Comparison of ENCODE assay signal across 9 cellular contexts in genomic region chr6:31354248-31354647, GRCh38. TPM values are rescaled to one million over a fixed set of nuclear protein-coding genes. Genes with fewer than 3 reads are reported as not detected.
DNase-seq lines count a peak whose midpoint lies in the region; ATAC-seq and TF ChIP-seq lines count a peak whose summit lies in the region.
"Had no signal": no experiment of that assay in that cellular context is flagged by ENCODE, and none has a peak within 500 bp of the region (broad histone marks: within the 10 kb centered on the region; RNA-seq: fewer than 3 reads in every experiment).

No MANE protein-coding gene starts in this region.

- peaks cover 53% of the 10 kb centered on the region for H3K4me1 ChIP-seq in CD4-positive, CD25-positive, alpha-beta regulatory T cell (ENCODE audit: control insufficient read depth, insufficient read depth, low read length, poor library complexity, severe bottlenecking)
- peaks cover 32 to 38% of the 10 kb centered on the region in 2 donors for H3K4me1 ChIP-seq in naive thymus-derived CD4-positive, alpha-beta T cell (ENCODE audit: control insufficient read depth in 2 of 2, insufficient read depth in 2 of 2, low read length in 2 of 2)

- H3K9me3 Mint-ChIP-seq in CD4-positive, CD25-positive, alpha-beta regulatory T cell = peaks cover 0 to 5% (median 0%) of the 10 kb centered on the region in 7 donors
- H3K9me3 Mint-ChIP-seq in activated naive CD4-positive, alpha-beta T cell treated with anti-CD3 and anti-CD28 coated beads, Interleukin-2, amount 50 U/mL, for 24 hours = no peaks in the 10 kb centered on the region
- H3K9me3 Mint-ChIP-seq in naive thymus-derived CD4-positive, alpha-beta T cell = peaks cover 0 to 11% (median 0%) of the 10 kb centered on the region in 11 donors
- no peaks in the 10 kb centered on the region for H3K9me3 Mint-ChIP-seq in Calu3 (ENCODE audit: low read depth, unreplicated experiment)

- intact Hi-C loops in naive thymus-derived CD4-positive, alpha-beta T cell (cut with micrococcal nuclease) = loop anchor here in 1 of 2 donors (10.0 kb wide), 1 partner anchor 1469 kb away; no protein-coding TSS in a partner anchor
- intact Hi-C loops in Calu3 (cut with micrococcal nuclease; ENCODE audit: unreplicated experiment) = no loop called here

- peaks cover 36% of the 10 kb centered on the region for H3K36me3 Mint-ChIP-seq in CD4-positive, CD25-positive, alpha-beta regulatory T cell
- H3K36me3 Mint-ChIP-seq in activated naive CD4-positive, alpha-beta T cell treated with anti-CD3 and anti-CD28 coated beads, Interleukin-2, amount 50 U/mL, for 24 hours = peaks cover 24% of the 10 kb centered on the region
- H3K36me3 Mint-ChIP-seq in naive thymus-derived CD4-positive, alpha-beta T cell = peaks cover 0 to 50% (median 41%) of the 10 kb centered on the region in 5 donors
- peaks cover 37% of the 10 kb centered on the region for H3K36me3 Mint-ChIP-seq in Calu3 (ENCODE audit: insufficient read depth, unreplicated experiment)

- ATAC-seq in CD4-positive, CD25-positive, alpha-beta regulatory T cell (ENCODE audit: low read depth in 2 of 2) = no peak
- no peak for ATAC-seq in naive thymus-derived CD4-positive, alpha-beta T cell
- no peak for ATAC-seq in HG03354 (IDR thresholded peaks at IDR 0.05; ENCODE audit: poor library complexity, severe bottlenecking, unreplicated experiment)

- H3K4me3 Mint-ChIP-seq in CD4-positive, CD25-positive, alpha-beta regulatory T cell = peak overlapping the region; percentile 95 to 100 (median 98)
- H3K4me3 Mint-ChIP-seq in activated naive CD4-positive, alpha-beta T cell treated with anti-CD3 and anti-CD28 coated beads, Interleukin-2, amount 50 U/mL, for 24 hours = peak overlapping the region; percentile 97
- H3K4me3 Mint-ChIP-seq in naive thymus-derived CD4-positive, alpha-beta T cell = peak overlapping the region; percentile 80 to 100 (median 98)
- no peak overlapping the region for H3K4me3 Mint-ChIP-seq in Calu3 (ENCODE audit: low read depth, unreplicated experiment)

- peak overlapping the region; percentile 94 to 100 (median 97) for H3K27ac Mint-ChIP-seq in CD4-positive, CD25-positive, alpha-beta regulatory T cell
- H3K27ac Mint-ChIP-seq in activated naive CD4-positive, alpha-beta T cell treated with anti-CD3 and anti-CD28 coated beads, Interleukin-2, amount 50 U/mL, for 24 hours = peak overlapping the region; percentile 87
- H3K27ac Mint-ChIP-seq in naive thymus-derived CD4-positive, alpha-beta T cell = peak overlapping the region; percentile 66 to 100 (median 91)
- no peak overlapping the region for H3K27ac Mint-ChIP-seq in Calu3 (ENCODE audit: unreplicated experiment)

- CTCF ChIA-PET in naive thymus-derived CD4-positive, alpha-beta T cell (lab: Charles Lee) = interaction anchor here (0.6 kb wide), 1 partner anchor 12 kb away, joined by 3 read pairs; no protein-coding TSS in a partner anchor
- CTCF ChIA-PET in Calu3 (lab: Charles Lee) = interaction anchor here (0.7 kb wide), 1 partner anchor 86 kb away, joined by 3 read pairs; no protein-coding TSS in a partner anchor

- peaks cover 28% of the 10 kb centered on the region for H3K36me3 ChIP-seq in CD4-positive, CD25-positive, alpha-beta regulatory T cell (ENCODE audit: control insufficient read depth, insufficient read depth, low read length)
- H3K36me3 ChIP-seq in naive thymus-derived CD4-positive, alpha-beta T cell (ENCODE audit: control insufficient read depth in 2 of 3, insufficient read depth in 3 of 3, low read length in 3 of 3) = peaks cover 18 to 38% (median 32%) of the 10 kb centered on the region in 3 experiments

- TF ChIP-seq CTCF in GM12875 (IDR thresholded peaks at IDR 0.05; ENCODE audit: borderline replicate concordance, insufficient read depth, low read depth, low read length) = no peak
- TF ChIP-seq CTCF in Calu3 (IDR thresholded peaks at IDR 0.05; ENCODE audit: unreplicated experiment) = no peak

- peaks cover 7% of the 10 kb centered on the region for H3K27me3 Mint-ChIP-seq in CD4-positive, CD25-positive, alpha-beta regulatory T cell
- no peaks in the 10 kb centered on the region for H3K27me3 Mint-ChIP-seq in activated naive CD4-positive, alpha-beta T cell treated with anti-CD3 and anti-CD28 coated beads, Interleukin-2, amount 50 U/mL, for 24 hours
- peaks cover 0 to 4% (median 0%) of the 10 kb centered on the region in 5 donors for H3K27me3 Mint-ChIP-seq in naive thymus-derived CD4-positive, alpha-beta T cell
- peaks cover 66% of the 10 kb centered on the region for H3K27me3 Mint-ChIP-seq in Calu3 (ENCODE audit: unreplicated experiment)

- peaks cover 16 to 74% (median 59%) of the 10 kb centered on the region in 4 donors for H3K4me1 Mint-ChIP-seq in CD4-positive, CD25-positive, alpha-beta regulatory T cell
- peaks cover 71% of the 10 kb centered on the region for H3K4me1 Mint-ChIP-seq in activated naive CD4-positive, alpha-beta T cell treated with anti-CD3 and anti-CD28 coated beads, Interleukin-2, amount 50 U/mL, for 24 hours
- H3K4me1 Mint-ChIP-seq in naive thymus-derived CD4-positive, alpha-beta T cell = peaks cover 52 to 76% (median 75%) of the 10 kb centered on the region in 7 donors
- H3K4me1 Mint-ChIP-seq in Calu3 (ENCODE audit: low read depth, unreplicated experiment) = no peaks in the 10 kb centered on the region

- H3K27ac ChIP-seq in CD4-positive, CD25-positive, alpha-beta regulatory T cell (ENCODE audit: insufficient read depth, low read length, poor library complexity, severe bottlenecking) = peak overlapping the region; percentile 98
- H3K27ac ChIP-seq in naive thymus-derived CD4-positive, alpha-beta T cell (ENCODE audit: low read depth, low read length) = peak overlapping the region; percentile 100

- POLR2A ChIA-PET in naive thymus-derived CD4-positive, alpha-beta T cell (lab: Charles Lee) = interaction anchor here (0.6 to 4.6 kb wide), 16 partner anchors 8 to 1947 kb away, joined by 3 to 75 read pairs (median 6); no protein-coding TSS in a partner anchor

- no TSS peak for BruUV-seq in Calu3 (replicated peaks; lab: Mats Ljungman, UMichigan)

- DNase-seq in CD4-positive, CD25-positive, alpha-beta regulatory T cell = peak in 2 of 3 donors; percentile 24 to 33
- DNase-seq in naive thymus-derived CD4-positive, alpha-beta T cell = peak in 2 of 9 donors; percentile 16 to 33
- DNase-seq in Calu3 = no peak
- no peak for DNase-seq in pons (ENCODE audit: low spot score)
- DNase-seq: DMS153, NCI-H1694 treated with DMSO at 0.1 percent for 48 hours had no signal

- no peaks in the 10 kb centered on the region for H3K9me3 ChIP-seq in CD4-positive, CD25-positive, alpha-beta regulatory T cell (ENCODE audit: control insufficient read depth in 2 of 2, low read length in 2 of 2)
- H3K9me3 ChIP-seq in naive thymus-derived CD4-positive, alpha-beta T cell (ENCODE audit: control insufficient read depth in 2 of 3, low read length in 3 of 3) = no peaks in the 10 kb centered on the region

- H3K4me3 ChIP-seq in CD4-positive, CD25-positive, alpha-beta regulatory T cell (ENCODE audit: low read depth, low read length) = peak overlapping the region; percentile 98
- peak overlapping the region; percentile 57 for H3K4me3 ChIP-seq in GM12875 (ENCODE audit: low read depth, low read length)
- H3K4me3 ChIP-seq in naive thymus-derived CD4-positive, alpha-beta T cell (ENCODE audit: low read length) = peak overlapping the region; percentile 68

- H3K27me3 ChIP-seq in CD4-positive, CD25-positive, alpha-beta regulatory T cell (ENCODE audit: control insufficient read depth, insufficient read depth, low read length) = no peaks in the 10 kb centered on the region
- no peaks in the 10 kb centered on the region for H3K27me3 ChIP-seq in naive thymus-derived CD4-positive, alpha-beta T cell (ENCODE audit: control insufficient read depth in 2 of 2, insufficient read depth in 2 of 2, low read length in 2 of 2)

RNA-seq across cellular contexts. Expression of gene HLA-B, which starts 2.7 kb away (rescaled TPM):
- 8,618 TPM for total RNA-seq in CD4-positive, CD25-positive, alpha-beta regulatory T cell
- polyA plus RNA-seq in CD4-positive, CD25-positive, alpha-beta regulatory T cell = 1,000 to 10,000 TPM; 4,778 to 8,292 (median 6,791) TPM
- 1,000 to 10,000 TPM; 5,136 to 7,364 (median 5,516) TPM for total RNA-seq in naive thymus-derived CD4-positive, alpha-beta T cell
- polyA plus RNA-seq in naive thymus-derived CD4-positive, alpha-beta T cell = 1,000 to 10,000 TPM; 5,467 to 7,459 TPM
- 1,078 and 2,594 TPM in 2 replicates for total RNA-seq in Calu3 (2022)

RNA-seq across cellular contexts. Expression of gene MICA, which starts 49.1 kb away (rescaled TPM):
- total RNA-seq in CD4-positive, CD25-positive, alpha-beta regulatory T cell = 15.9 TPM
- polyA plus RNA-seq in CD4-positive, CD25-positive, alpha-beta regulatory T cell = 10 to 100 TPM in 1 of 4 donors, 1 to 10 TPM in 3; 6.4 to 10.6 (median 7.5) TPM
- 10 to 100 TPM; 12.1 to 17.4 (median 15.2) TPM for total RNA-seq in naive thymus-derived CD4-positive, alpha-beta T cell
- polyA plus RNA-seq in naive thymus-derived CD4-positive, alpha-beta T cell = 1 to 10 TPM; 4.3 to 8.4 TPM
- 70.2 and 77.1 TPM in 2 replicates for total RNA-seq in Calu3 (2022)

Comparison
In these comparisons a context has a peak if more than half of its experiments do, and no peak if none do; other contexts are left out.
1. DNase-seq: peak in CD4-positive, CD25-positive, alpha-beta regulatory T cell (2 of 3); none in Calu3 (single experiment) and pons (single experiment).
2. Peak in every context shown above with its lines, with median percentiles within 50 percentile points of each other: H3K4me3 ChIP-seq.